ENCODE assay signal across 12 cellular contexts in genomic region chr20:41058007-41058673, GRCh38. TPM values are rescaled to one million over a fixed set of nuclear protein-coding genes. Genes with fewer than 3 reads are reported as not detected.
DNase-seq lines count a peak whose midpoint lies in the region; ATAC-seq and TF ChIP-seq lines count a peak whose summit lies in the region.
"Had no signal": no experiment of that assay in that cellular context is flagged by ENCODE, and none has a peak within 500 bp of the region (broad histone marks: within the 10 kb centered on the region; RNA-seq: fewer than 3 reads in every experiment).

No MANE protein-coding gene starts in this region.

- H3K36me3 ChIP-seq in cardiac muscle cell = peaks cover 19% of the 10 kb centered on the region
- H3K36me3 ChIP-seq in right atrium auricular region = no peaks in the 10 kb centered on the region
- H3K36me3 ChIP-seq in upper lobe of right lung = peaks cover 19% of the 10 kb centered on the region

- in situ Hi-C loops in ACHN (cut with HindIII; ENCODE audit: low pct_ligation_motif_present, low pct_unique_long_range_greater_than_20kb, low sequenced_read_pairs) = no loop called here

- TF ChIP-seq CTCF in cardiac muscle cell (IDR thresholded peaks at IDR 0.05; ENCODE audit: low read depth, low read length) = no peak
- no peak for TF ChIP-seq CTCF in right atrium auricular region (IDR thresholded peaks at IDR 0.05)
- no peak for TF ChIP-seq CTCF in upper lobe of right lung (IDR thresholded peaks at IDR 0.05)

- peak in 1 of 2 donors; percentile 64 for DNase-seq in cardiac muscle cell (ENCODE audit: low read depth in 1 of 2, low spot score in 1 of 2)
- no peak for DNase-seq in right atrium auricular region (ENCODE audit: low spot score)
- DNase-seq in activated CD4-positive, alpha-beta T cell treated with anti-CD3 and anti-CD28 coated beads, Interleukin-2, amount 50 U/mL, for 48 hours = peak; percentile 21 to 29
- DNase-seq in right cardiac atrium = no peak
- no peak for DNase-seq in upper lobe of right lung
- no peak for DNase-seq in ACHN
- DNase-seq: activated B cell treated with CpG ODN at 0.5 μM for 24 hours, DMS79 treated with DMSO at 0.1 percent for 48 hours, small intestine had no signal

- intact Hi-C loops in right cardiac atrium (cut with DNase I) = no loop called here
- intact Hi-C loops in upper lobe of right lung (cut with DNase I) = no loop called here

- ATAC-seq in right cardiac atrium = peak; percentile 43 to 68
- ATAC-seq in upper lobe of right lung = peak; percentile 94
- ATAC-seq in HG03139 (IDR thresholded peaks at IDR 0.05; ENCODE audit: unreplicated experiment) = no peak
- no peak for ATAC-seq in HG02759 (IDR thresholded peaks at IDR 0.05; ENCODE audit: unreplicated experiment)
- ATAC-seq: gastroesophageal sphincter had no signal

- H3K27me3 ChIP-seq in cardiac muscle cell (no peaks in the 10 kb centered on the region), right atrium auricular region (no peaks in the 10 kb centered on the region), right cardiac atrium (ENCODE audit: control insufficient read depth, insufficient read depth) (no peaks in the 10 kb centered on the region), upper lobe of right lung (no peaks in the 10 kb centered on the region)
- H3K27me3 ChIP-seq: gastroesophageal sphincter had no signal

- H3K27ac ChIP-seq in cardiac muscle cell (peak overlapping the region; percentile 40), right atrium auricular region (no peak overlapping the region), right cardiac atrium (ENCODE audit: low read length) (no peak overlapping the region), upper lobe of right lung (no peak overlapping the region)
- H3K27ac ChIP-seq: gastroesophageal sphincter had no signal

- WGBS in right cardiac atrium = 73% methylated on average over 2 of the region's 2 CpGs

- no peak overlapping the region for H3K4me3 ChIP-seq in cardiac muscle cell
- H3K4me3 ChIP-seq in right atrium auricular region = no peak overlapping the region
- no peak overlapping the region for H3K4me3 ChIP-seq in right cardiac atrium (ENCODE audit: low read length)
- H3K4me3 ChIP-seq in upper lobe of right lung = no peak overlapping the region
- H3K4me3 ChIP-seq: gastroesophageal sphincter had no signal

- no peaks in the 10 kb centered on the region for H3K9me3 ChIP-seq in cardiac muscle cell (ENCODE audit: low read depth)
- no peaks in the 10 kb centered on the region for H3K9me3 ChIP-seq in right atrium auricular region
- H3K9me3 ChIP-seq in right cardiac atrium (ENCODE audit: control insufficient read depth, low read length) = no peaks in the 10 kb centered on the region
- H3K9me3 ChIP-seq in upper lobe of right lung = no peaks in the 10 kb centered on the region
- H3K9me3 ChIP-seq: gastroesophageal sphincter had no signal

- H3K4me1 ChIP-seq in cardiac muscle cell (ENCODE audit: low read depth) (peaks cover 9% of the 10 kb centered on the region), right atrium auricular region (peaks cover 0 to 55% of the 10 kb centered on the region in 2 donors), right cardiac atrium (ENCODE audit: control insufficient read depth, insufficient read depth, low read length) (peaks cover 2% of the 10 kb centered on the region), upper lobe of right lung (peaks cover 46% of the 10 kb centered on the region)

RNA-seq across cellular contexts. Expression of gene TOP1, which starts 29.5 kb away (rescaled TPM):
- total RNA-seq in cardiac muscle cell (12.4 and 21.5 TPM in 2 replicates), right atrium auricular region (10 to 100 TPM; 19.7 to 21.2 TPM), right cardiac atrium (10 to 100 TPM; 24.6 to 30.7 (median 28.8) TPM), upper lobe of right lung (67.6 TPM)
- polyA plus RNA-seq in cardiac muscle cell (21.5 and 21.7 TPM in 2 replicates), right cardiac atrium (16.7 TPM)

Comparison
In these comparisons a context has a peak if more than half of its experiments do, and no peak if none do; other contexts are left out.
1. DNase-seq: peak in activated CD4-positive, alpha-beta T cell treated with anti-CD3 and anti-CD28 coated beads, Interleukin-2, amount 50 U/mL, for 48 hours (2 of 2); none in right atrium auricular region (single experiment), right cardiac atrium (0 of 3), upper lobe of right lung (single experiment) and ACHN (single experiment).
2. ATAC-seq: peak in right cardiac atrium (2 of 2) and upper lobe of right lung (single experiment); none in HG03139 (single experiment) and HG02759 (single experiment).